ENCODE assay signal across 18 cellular contexts in genomic region chr4:152997235-152997735, GRCh38.
DNase-seq lines count a peak whose midpoint lies in the region; ATAC-seq and TF ChIP-seq lines count a peak whose summit lies in the region.
"Had no signal": no experiment of that assay in that cellular context is flagged by ENCODE, and none has a peak within 500 bp of the region (broad histone marks: within the 10 kb centered on the region; RNA-seq: fewer than 3 reads in every experiment).

No MANE protein-coding gene starts in this region.

- H3K27ac Mint-ChIP-seq in WTC11 (no peak overlapping the region), neural crest cell (ENCODE audit: unreplicated experiment) (peak overlapping the region; percentile 72), chondrocyte (ENCODE audit: unreplicated experiment) (no peak overlapping the region)
- H3K27ac Mint-ChIP-seq: B cell had no signal

- H3K27ac ChIP-seq in C4-2B = peak overlapping the region; percentile 100

- ATAC-seq in WTC11 (no peak), SK-N-SH treated with all-trans-retinoic acid at 6 μM for 48 hours (no peak)

- no peaks in the 10 kb centered on the region for H3K9me3 Mint-ChIP-seq in WTC11
- no peaks in the 10 kb centered on the region for H3K9me3 Mint-ChIP-seq in neural crest cell
- H3K9me3 Mint-ChIP-seq in chondrocyte (ENCODE audit: low read depth) = no peaks in the 10 kb centered on the region

- CTCF ChIA-PET in WTC11 (lab: Charles Lee) = interaction anchor here (0.8 to 1.6 kb wide), 2 partner anchors 15 to 130 kb away, joined by 3 to 4 read pairs; no protein-coding TSS in a partner anchor

- no peaks in the 10 kb centered on the region; the same call in 1 of the 2 replicates for H3K27me3 Mint-ChIP-seq in WTC11 (ENCODE audit: low read depth)
- H3K27me3 Mint-ChIP-seq in neural crest cell (ENCODE audit: low read depth) = no peaks in the 10 kb centered on the region
- H3K27me3 Mint-ChIP-seq in chondrocyte (ENCODE audit: low read depth) = peaks cover 4% of the 10 kb centered on the region

- H3K4me3 Mint-ChIP-seq in WTC11 = no peak overlapping the region
- H3K4me3 Mint-ChIP-seq in neural crest cell = no peak overlapping the region
- no peak overlapping the region for H3K4me3 Mint-ChIP-seq in chondrocyte (ENCODE audit: unreplicated experiment)
- H3K4me3 Mint-ChIP-seq: B cell had no signal

- H3K36me3 Mint-ChIP-seq in WTC11 (no peaks in the 10 kb centered on the region), neural crest cell (ENCODE audit: low read depth) (no peaks in the 10 kb centered on the region), chondrocyte (ENCODE audit: low read depth) (no peaks in the 10 kb centered on the region)

- no peak for TF ChIP-seq CTCF in C4-2B (conservative IDR thresholded peaks at IDR 0.05)
- TF ChIP-seq CTCF in WTC11 (IDR thresholded peaks at IDR 0.05) = no peak
- TF ChIP-seq CTCF in neural crest cell (conservative IDR thresholded peaks at IDR 0.05) = no peak
- TF ChIP-seq CTCF in chondrocyte (IDR thresholded peaks at IDR 0.05) = no peak

- no peak for TF ChIP-seq POLR2A in erythroblast (IDR thresholded peaks at IDR 0.05; ENCODE audit: low read length)

- peaks cover 43% of the 10 kb centered on the region for H3K4me1 Mint-ChIP-seq in WTC11
- H3K4me1 Mint-ChIP-seq in neural crest cell = peaks cover 43% of the 10 kb centered on the region
- H3K4me1 Mint-ChIP-seq in chondrocyte (ENCODE audit: low read depth) = peaks cover 17% of the 10 kb centered on the region
- H3K4me1 Mint-ChIP-seq: B cell had no signal

- POLR2A ChIA-PET in WTC11 (lab: Charles Lee) = no interaction called here

- DNase-seq in WTC11 (ENCODE audit: low spot score) = no peak
- peak; percentile 28 to 55 for DNase-seq in erythroblast (lab: John Stamatoyannopoulos, UW)
- DNase-seq in neural crest cell (ENCODE audit: low read depth, low spot score) = no peak
- DNase-seq in chondrocyte (ENCODE audit: low spot score) = no peak
- DNase-seq in activated CD4-positive, CD25-positive, alpha-beta regulatory T cell treated with anti-CD3 and anti-CD28 coated beads, Interleukin-2, amount 50 U/mL, for 72 hours = no peak
- DNase-seq in hippocampal formation (lab: John Stamatoyannopoulos, UW) = no peak
- DNase-seq: DMS79, KG1, NCI-H1105 treated with DMSO at 0.1 percent for 48 hours, NCI-H2081, NCI-H2171, NCI-H345, NCI-H524, NCI-H82, Right ventricle myocardium superior had no signal

TF ChIP-seq in WTC11, 78 proteins besides CTCF, POLR2A, EP300 and RAD21:
- TF ChIP-seq NR2C2 (CRISPR knock-in tag; IDR thresholded peaks at IDR 0.05) (no peak), ZNF121 (CRISPR knock-in tag; IDR thresholded peaks at IDR 0.05) (peak; percentile 85)

TF ChIP-seq in SK-N-SH treated with all-trans-retinoic acid at 6 μM for 48 hours, 23 proteins besides CTCF, POLR2A, EP300 and RAD21:
- TF ChIP-seq SNAI2 (CRISPR knock-in tag; IDR thresholded peaks at IDR 0.05) (no peak), ZFP30 (CRISPR knock-in tag; IDR thresholded peaks at IDR 0.05) (no peak), ZFP3 (CRISPR knock-in tag; IDR thresholded peaks at IDR 0.05) (no peak), ZC3H10 (CRISPR knock-in tag; IDR thresholded peaks at IDR 0.05) (no peak), ARNTL (CRISPR knock-in tag; IDR thresholded peaks at IDR 0.05; ENCODE audit: borderline replicate concordance, low read depth) (no peak), ESRRG (CRISPR knock-in tag; IDR thresholded peaks at IDR 0.05) (no peak)

Comparison
In these comparisons a context has a peak if more than half of its experiments do, and no peak if none do; other contexts are left out.
1. DNase-seq: peak in erythroblast (2 of 2); none in WTC11 (single experiment), neural crest cell (single experiment), chondrocyte (single experiment), activated CD4-positive, CD25-positive, alpha-beta regulatory T cell treated with anti-CD3 and anti-CD28 coated beads, Interleukin-2, amount 50 U/mL, for 72 hours (single experiment) and hippocampal formation (0 of 2).